Comparison of ENCODE assay signal across 1 cellular context in the genomic region with DNA sequence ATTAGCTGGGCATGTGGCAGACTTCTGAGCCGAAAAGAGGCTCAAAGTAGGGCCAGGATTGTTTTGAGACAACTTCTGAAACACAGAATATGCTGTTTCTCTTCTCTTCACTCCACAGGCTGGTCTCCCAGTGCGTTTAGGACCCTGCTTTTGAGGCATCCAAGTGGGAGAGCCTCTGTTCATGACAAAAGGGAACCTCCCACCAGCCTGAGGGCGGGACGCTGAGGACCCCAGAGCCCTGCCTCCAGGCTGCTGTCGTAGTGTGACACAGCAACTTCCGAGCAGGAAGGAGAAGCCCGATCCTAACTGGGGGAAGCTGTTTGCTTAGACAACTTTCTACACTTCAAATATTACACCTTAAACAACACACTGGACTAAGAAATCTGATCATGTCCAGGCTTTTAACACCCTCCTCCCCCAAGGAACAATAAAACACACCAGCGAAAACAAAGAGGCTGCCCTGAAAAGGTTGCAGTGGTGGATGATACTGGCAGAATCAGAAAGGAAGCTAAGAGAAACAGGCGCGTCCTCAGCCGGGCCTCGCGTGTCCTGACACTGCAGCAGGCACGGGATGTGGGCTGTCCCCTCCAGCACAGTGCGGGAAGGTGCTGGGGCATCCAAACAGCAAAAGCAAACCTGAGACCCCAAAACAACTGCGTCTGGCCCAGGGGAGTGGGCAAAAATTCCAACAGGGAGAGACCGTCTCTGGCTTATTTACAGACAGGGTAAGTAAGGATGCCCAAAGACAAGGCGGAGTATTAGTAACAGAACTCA.
TF ChIP-seq lines count a peak whose summit lies in the region.

No MANE protein-coding gene starts in this region.

TF ChIP-seq in GM12878, 131 proteins besides CTCF, POLR2A, EP300 and RAD21:
- TF ChIP-seq ZBTB40 (IDR thresholded peaks at IDR 0.05; ENCODE audit: borderline replicate concordance) (peak; percentile 41; the same call in 1 of the 2 replicates), CREB1 (IDR thresholded peaks at IDR 0.05; ENCODE audit: low read depth) (peak; percentile 85), TCF12 (IDR thresholded peaks at IDR 0.05; ENCODE audit: low read depth, low read length) (no peak), TAF1 (IDR thresholded peaks at IDR 0.05; ENCODE audit: borderline replicate concordance, low read depth, low read length) (peak; percentile 61; the same call in 1 of the 2 replicates), CEBPZ (IDR thresholded peaks at IDR 0.05; ENCODE audit: low read depth, low read length) (no peak), SMAD1 (IDR thresholded peaks at IDR 0.05; ENCODE audit: low read depth, partially characterized antibody) (peak; percentile 55), HDGF (IDR thresholded peaks at IDR 0.05) (peak; percentile 80; the same call in 1 of the 2 replicates), SIN3A (IDR thresholded peaks at IDR 0.05; ENCODE audit: low read depth, low read length) (peak; percentile 22), HCFC1 (IDR thresholded peaks at IDR 0.05; ENCODE audit: low read length) (peak; percentile 21; the same call in 1 of the 2 replicates), SMARCA5 (IDR thresholded peaks at IDR 0.05) (no peak), ZNF274 (IDR thresholded peaks at IDR 0.05; ENCODE audit: insufficient read depth, insufficient read length) (no peak), SMC3 (IDR thresholded peaks at IDR 0.05; ENCODE audit: borderline replicate concordance, low read length) (0 out of 2 replicates have a peak, but pooled peaks have one; percentile 4), ZNF24 (IDR thresholded peaks at IDR 0.05) (no peak), MXI1 (IDR thresholded peaks at IDR 0.05; ENCODE audit: low read depth, low read length) (peak; percentile 90), NKRF (conservative IDR thresholded peaks at IDR 0.05) (peak; percentile 63), PML (IDR thresholded peaks at IDR 0.05; ENCODE audit: low read length) (0 out of 2 replicates have a peak, but pooled peaks have one; percentile 48), CHD2 (IDR thresholded peaks at IDR 0.05; ENCODE audit: borderline replicate concordance, low read depth, low read length) (peak; percentile 15; the same call in 1 of the 2 replicates), IKZF1 (conservative IDR thresholded peaks at IDR 0.05) (peak; percentile 39; the same call in 1 of the 2 replicates), RBBP5 (conservative IDR thresholded peaks at IDR 0.05) (0 out of 2 replicates have a peak, but pooled peaks have one; percentile 34), CREM (IDR thresholded peaks at IDR 0.05; ENCODE audit: low read depth) (peak; percentile 37; the same call in 1 of the 2 replicates), KAT2A (conservative IDR thresholded peaks at IDR 0.05; ENCODE audit: control insufficient read depth, low read depth, low read length) (no peak), WRNIP1 (IDR thresholded peaks at IDR 0.05; ENCODE audit: borderline replicate concordance, low read depth, low read length) (0 out of 2 replicates have a peak, but pooled peaks have one; percentile 36), EED (IDR thresholded peaks at IDR 0.05; ENCODE audit: low read depth) (peak; percentile 33; the same call in 1 of the 2 replicates), MAX (IDR thresholded peaks at IDR 0.05; ENCODE audit: low read depth, low read length) (peak; percentile 45; the same call in 1 of the 2 replicates), ZNF207 (IDR thresholded peaks at IDR 0.05; ENCODE audit: borderline replicate concordance) (no peak), BHLHE40 (IDR thresholded peaks at IDR 0.05; ENCODE audit: borderline replicate concordance in 1 of 2, low read depth in 2 of 2, low read length in 1 of 2) (peak; percentile 81 to 85), NBN (IDR thresholded peaks at IDR 0.05) (peak; percentile 65; the same call in 1 of the 2 replicates), GATAD2B (conservative IDR thresholded peaks at IDR 0.05; ENCODE audit: low read depth) (0 out of 2 replicates have a peak, but pooled peaks have one; percentile 19), BACH1 (IDR thresholded peaks at IDR 0.05; ENCODE audit: borderline replicate concordance) (peak; percentile 95; the same call in 1 of the 2 replicates), LARP7 (IDR thresholded peaks at IDR 0.05) (0 out of 2 replicates have a peak, but pooled peaks have one; percentile 67), DPF2 (IDR thresholded peaks at IDR 0.05) (no peak), NFIC (IDR thresholded peaks at IDR 0.05; ENCODE audit: low read depth, low read length) (0 out of 2 replicates have a peak, but pooled peaks have one; percentile 32), POLR2AphosphoS5 (IDR thresholded peaks at IDR 0.05; ENCODE audit: low read length) (peak; percentile 80), YY1 (IDR thresholded peaks at IDR 0.05; ENCODE audit: low read depth, low read length) (0 out of 2 replicates have a peak, but pooled peaks have one; percentile 6), IKZF2 (IDR thresholded peaks at IDR 0.05) (peak in 1 of 2 experiments; percentile 61; a peak in 2 of 4 replicates), SMAD5 (IDR thresholded peaks at IDR 0.05; ENCODE audit: low read depth) (peak; percentile 62; the same call in 1 of the 2 replicates)
- TF ChIP-seq, protein P1, sequence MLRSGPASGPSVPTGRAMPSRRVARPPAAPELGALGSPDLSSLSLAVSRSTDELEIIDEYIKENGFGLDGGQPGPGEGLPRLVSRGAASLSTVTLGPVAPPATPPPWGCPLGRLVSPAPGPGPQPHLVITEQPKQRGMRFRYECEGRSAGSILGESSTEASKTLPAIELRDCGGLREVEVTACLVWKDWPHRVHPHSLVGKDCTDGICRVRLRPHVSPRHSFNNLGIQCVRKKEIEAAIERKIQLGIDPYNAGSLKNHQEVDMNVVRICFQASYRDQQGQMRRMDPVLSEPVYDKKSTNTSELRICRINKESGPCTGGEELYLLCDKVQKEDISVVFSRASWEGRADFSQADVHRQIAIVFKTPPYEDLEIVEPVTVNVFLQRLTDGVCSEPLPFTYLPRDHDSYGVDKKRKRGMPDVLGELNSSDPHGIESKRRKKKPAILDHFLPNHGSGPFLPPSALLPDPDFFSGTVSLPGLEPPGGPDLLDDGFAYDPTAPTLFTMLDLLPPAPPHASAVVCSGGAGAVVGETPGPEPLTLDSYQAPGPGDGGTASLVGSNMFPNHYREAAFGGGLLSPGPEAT (IDR thresholded peaks at IDR 0.05; ENCODE audit: low read depth), result peak; percentile 43; the same call in 1 of the 2 replicates
- TF ChIP-seq, protein P2, sequence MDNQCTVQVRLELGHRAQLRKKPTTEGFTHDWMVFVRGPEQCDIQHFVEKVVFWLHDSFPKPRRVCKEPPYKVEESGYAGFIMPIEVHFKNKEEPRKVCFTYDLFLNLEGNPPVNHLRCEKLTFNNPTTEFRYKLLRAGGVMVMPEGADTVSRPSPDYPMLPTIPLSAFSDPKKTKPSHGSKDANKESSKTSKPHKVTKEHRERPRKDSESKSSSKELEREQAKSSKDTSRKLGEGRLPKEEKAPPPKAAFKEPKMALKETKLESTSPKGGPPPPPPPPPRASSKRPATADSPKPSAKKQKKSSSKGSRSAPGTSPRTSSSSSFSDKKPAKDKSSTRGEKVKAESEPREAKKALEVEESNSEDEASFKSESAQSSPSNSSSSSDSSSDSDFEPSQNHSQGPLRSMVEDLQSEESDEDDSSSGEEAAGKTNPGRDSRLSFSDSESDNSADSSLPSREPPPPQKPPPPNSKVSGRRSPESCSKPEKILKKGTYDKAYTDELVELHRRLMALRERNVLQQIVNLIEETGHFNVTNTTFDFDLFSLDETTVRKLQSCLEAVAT (IDR thresholded peaks at IDR 0.05), result peak; percentile 44; the same call in 1 of the 2 replicates
